1 cellular context compared by ENCODE assay signal in genomic region chr14:92198804-92199203, GRCh38.
TF ChIP-seq lines count a peak whose summit lies in the region.

No MANE protein-coding gene starts in this region.

TF ChIP-seq in WTC11, 78 proteins besides CTCF, POLR2A, EP300 and RAD21 (continued from another document):
- TF ChIP-seq, protein P1, sequence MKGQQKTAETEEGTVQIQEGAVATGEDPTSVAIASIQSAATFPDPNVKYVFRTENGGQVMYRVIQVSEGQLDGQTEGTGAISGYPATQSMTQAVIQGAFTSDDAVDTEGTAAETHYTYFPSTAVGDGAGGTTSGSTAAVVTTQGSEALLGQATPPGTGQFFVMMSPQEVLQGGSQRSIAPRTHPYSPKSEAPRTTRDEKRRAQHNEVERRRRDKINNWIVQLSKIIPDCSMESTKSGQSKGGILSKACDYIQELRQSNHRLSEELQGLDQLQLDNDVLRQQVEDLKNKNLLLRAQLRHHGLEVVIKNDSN (CRISPR knock-in tag; IDR thresholded peaks at IDR 0.05) = no peak
- no peak for TF ChIP-seq ERG (CRISPR knock-in tag; IDR thresholded peaks at IDR 0.05)
- TF ChIP-seq E2F4 (CRISPR knock-in tag; IDR thresholded peaks at IDR 0.05; ENCODE audit: borderline replicate concordance, low read depth) = no peak
- no peak for TF ChIP-seq RELA (CRISPR knock-in tag; IDR thresholded peaks at IDR 0.05; ENCODE audit: borderline replicate concordance)
- TF ChIP-seq OVOL2 (CRISPR knock-in tag; IDR thresholded peaks at IDR 0.05; ENCODE audit: borderline replicate concordance) = no peak
- TF ChIP-seq ZNF263 (CRISPR knock-in tag; IDR thresholded peaks at IDR 0.05; ENCODE audit: low read depth) = no peak
- no peak for TF ChIP-seq AFF4 (CRISPR knock-in tag; IDR thresholded peaks at IDR 0.05; ENCODE audit: borderline replicate concordance)
- no peak for TF ChIP-seq GABPB1 (CRISPR knock-in tag; IDR thresholded peaks at IDR 0.05)
- no peak for TF ChIP-seq NFATC4 (CRISPR knock-in tag; IDR thresholded peaks at IDR 0.05)
- TF ChIP-seq ZNF425 (CRISPR knock-in tag; conservative IDR thresholded peaks at IDR 0.05) = no peak
- no peak for TF ChIP-seq NR2C2 (CRISPR knock-in tag; IDR thresholded peaks at IDR 0.05)
TF ChIP-seq in WTC11: peak in this region for 0.
